16 cellular contexts compared by ENCODE assay signal in the genomic region with DNA sequence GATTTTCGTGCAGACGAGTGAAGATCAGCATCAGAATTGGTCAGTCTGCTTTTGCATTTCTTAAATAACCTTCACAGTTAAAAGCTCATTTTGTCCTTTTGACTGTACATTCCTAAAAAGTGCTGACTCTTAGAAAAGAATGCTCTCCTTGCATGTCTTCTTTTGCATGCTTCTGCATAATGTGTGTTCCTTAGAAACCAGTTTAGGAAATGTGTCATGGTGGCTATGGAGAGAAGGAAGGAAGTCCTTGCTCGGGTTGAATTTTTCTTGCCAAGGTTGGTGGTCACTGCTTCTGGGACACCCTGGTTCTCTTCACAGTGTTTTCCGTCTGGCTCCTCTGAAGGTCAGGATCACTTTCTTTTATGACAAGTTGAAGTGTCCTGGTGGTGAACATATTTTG. TPM values are rescaled to one million over a fixed set of nuclear protein-coding genes. Genes with fewer than 3 reads are reported as not detected.
DNase-seq lines count a peak whose midpoint lies in the region; ATAC-seq and TF ChIP-seq lines count a peak whose summit lies in the region.
"Had no signal": no experiment of that assay in that cellular context is flagged by ENCODE, and none has a peak within 500 bp of the region (broad histone marks: within the 10 kb centered on the region; RNA-seq: fewer than 3 reads in every experiment).

No MANE protein-coding gene starts in this region.

- no peaks in the 10 kb centered on the region for H3K9me3 Mint-ChIP-seq in CD4-positive, CD25-positive, alpha-beta regulatory T cell
- H3K9me3 Mint-ChIP-seq in activated T-helper 2 cell treated with anti-CD3 and anti-CD28 coated beads, Interferon-gamma antibody, Interleukin-2, Interleukin-4, amounts not matched to agents 10 μg/mL and 5 μg/mL and 100 μg/mL, durations not matched to agents 14 hours and 24 hours and 36 hours = no peaks in the 10 kb centered on the region
- H3K9me3 Mint-ChIP-seq: activated CD8-positive, alpha-beta T cell treated with anti-CD3 and anti-CD28 coated beads for 36 hours had no signal

- ATAC-seq in CD4-positive, CD25-positive, alpha-beta regulatory T cell (ENCODE audit: low read depth in 2 of 2) = no peak
- ATAC-seq in sciatic nerve = peak; percentile 65
- ATAC-seq: activated CD8-positive, alpha-beta T cell treated with anti-CD3 and anti-CD28 coated beads for 36 hours; HCT116 had no signal

- peaks cover 12% of the 10 kb centered on the region for H3K36me3 Mint-ChIP-seq in CD4-positive, CD25-positive, alpha-beta regulatory T cell
- H3K36me3 Mint-ChIP-seq in activated T-helper 2 cell treated with anti-CD3 and anti-CD28 coated beads, Interferon-gamma antibody, Interleukin-2, Interleukin-4, amounts not matched to agents 10 μg/mL and 5 μg/mL and 100 μg/mL, durations not matched to agents 14 hours and 24 hours and 36 hours (ENCODE audit: low read depth) = peaks cover 6% of the 10 kb centered on the region

- peaks cover 14 to 76% (median 48%) of the 10 kb centered on the region in 4 donors for H3K4me1 Mint-ChIP-seq in CD4-positive, CD25-positive, alpha-beta regulatory T cell
- peaks cover 31% of the 10 kb centered on the region for H3K4me1 Mint-ChIP-seq in activated T-helper 2 cell treated with anti-CD3 and anti-CD28 coated beads, Interferon-gamma antibody, Interleukin-2, Interleukin-4, amounts not matched to agents 10 μg/mL and 5 μg/mL and 100 μg/mL, durations not matched to agents 14 hours and 24 hours and 36 hours (ENCODE audit: low read depth)

- H3K27me3 ChIP-seq in CD4-positive, CD25-positive, alpha-beta regulatory T cell (ENCODE audit: control insufficient read depth, insufficient read depth, low read length) = no peaks in the 10 kb centered on the region
- H3K27me3 ChIP-seq in right atrium auricular region = no peaks in the 10 kb centered on the region

- TF ChIP-seq CTCF in astrocyte of the spinal cord (IDR thresholded peaks at IDR 0.05; ENCODE audit: low read depth, low read length) (no peak), right atrium auricular region (IDR thresholded peaks at IDR 0.05) (no peak), GM10266 (IDR thresholded peaks at IDR 0.05; ENCODE audit: control insufficient read depth, insufficient read depth, low read depth, missing control alignments) (no peak)

- intact Hi-C loops in sciatic nerve (cut with DNase I) = no loop called here
- intact Hi-C loops in activated T-helper 2 cell treated with anti-CD3 and anti-CD28 coated beads, Interferon-gamma antibody, Interleukin-2, Interleukin-4, amounts not matched to agents 10 μg/mL and 5 μg/mL and 100 μg/mL, durations not matched to agents 14 hours and 24 hours and 36 hours (cut with micrococcal nuclease) = no loop called here

- peaks cover 36% of the 10 kb centered on the region for H3K4me1 ChIP-seq in CD4-positive, CD25-positive, alpha-beta regulatory T cell (ENCODE audit: control insufficient read depth, insufficient read depth, low read length, poor library complexity, severe bottlenecking)
- peaks cover 0 to 49% of the 10 kb centered on the region in 2 donors for H3K4me1 ChIP-seq in right atrium auricular region

- DNase-seq in CD4-positive, CD25-positive, alpha-beta regulatory T cell = no peak
- peak; percentile 31 for DNase-seq in astrocyte of the spinal cord (ENCODE audit: low read depth, low spot score)
- DNase-seq in right atrium auricular region (ENCODE audit: low spot score) = no peak
- DNase-seq in sciatic nerve (ENCODE audit: low spot score) = no peak
- no peak for DNase-seq in central memory CD4-positive, alpha-beta T cell
- no peak for DNase-seq in ureter (ENCODE audit: low spot score)
- no peak for DNase-seq in activated T-helper 2 cell treated with anti-CD3 and anti-CD28 coated beads, Interferon-gamma antibody, Interleukin-2, Interleukin-4, amounts not matched to agents 10 μg/mL and 5 μg/mL and 100 μg/mL, durations not matched to agents 14 hours and 24 hours and 36 hours (ENCODE audit: low spot score)
- DNase-seq in GM10266 (ENCODE audit: extremely low spot score) = no peak
- DNase-seq: activated CD8-positive, alpha-beta T cell treated with anti-CD3 and anti-CD28 coated beads for 36 hours; EL; islet precursor cell; NCI-H1436; NCI-H524 treated with DMSO at 0.1 percent for 48 hours; RPMI8226; T1000 had no signal

- H3K27me3 Mint-ChIP-seq in CD4-positive, CD25-positive, alpha-beta regulatory T cell = peaks cover 4% of the 10 kb centered on the region
- H3K27me3 Mint-ChIP-seq in activated T-helper 2 cell treated with anti-CD3 and anti-CD28 coated beads, Interferon-gamma antibody, Interleukin-2, Interleukin-4, amounts not matched to agents 10 μg/mL and 5 μg/mL and 100 μg/mL, durations not matched to agents 14 hours and 24 hours and 36 hours (ENCODE audit: low read depth) = no peaks in the 10 kb centered on the region
- H3K27me3 Mint-ChIP-seq: activated CD8-positive, alpha-beta T cell treated with anti-CD3 and anti-CD28 coated beads for 36 hours had no signal

- peak overlapping the region in 1 of 4 donors; percentile 29 for H3K4me3 Mint-ChIP-seq in CD4-positive, CD25-positive, alpha-beta regulatory T cell
- H3K4me3 Mint-ChIP-seq in activated T-helper 2 cell treated with anti-CD3 and anti-CD28 coated beads, Interferon-gamma antibody, Interleukin-2, Interleukin-4, amounts not matched to agents 10 μg/mL and 5 μg/mL and 100 μg/mL, durations not matched to agents 14 hours and 24 hours and 36 hours (ENCODE audit: low read depth) = no peak overlapping the region
- H3K4me3 Mint-ChIP-seq: activated CD8-positive, alpha-beta T cell treated with anti-CD3 and anti-CD28 coated beads for 36 hours had no signal

- H3K27ac Mint-ChIP-seq in CD4-positive, CD25-positive, alpha-beta regulatory T cell = peak overlapping the region; percentile 29 to 42 (median 36)
- no peak overlapping the region for H3K27ac Mint-ChIP-seq in activated T-helper 2 cell treated with anti-CD3 and anti-CD28 coated beads, Interferon-gamma antibody, Interleukin-2, Interleukin-4, amounts not matched to agents 10 μg/mL and 5 μg/mL and 100 μg/mL, durations not matched to agents 14 hours and 24 hours and 36 hours

- no peak overlapping the region for H3K4me3 ChIP-seq in CD4-positive, CD25-positive, alpha-beta regulatory T cell (ENCODE audit: low read depth, low read length)
- H3K4me3 ChIP-seq in astrocyte of the spinal cord (ENCODE audit: low read depth, low read length) = no peak overlapping the region
- H3K4me3 ChIP-seq in right atrium auricular region = no peak overlapping the region

- in situ Hi-C loops in astrocyte of the spinal cord (cut with HindIII; ENCODE audit: low sequenced_read_pairs) = no loop called here

- no peak overlapping the region for H3K27ac ChIP-seq in CD4-positive, CD25-positive, alpha-beta regulatory T cell (ENCODE audit: insufficient read depth, low read length, poor library complexity, severe bottlenecking)
- peak overlapping the region; percentile 3 to 55 for H3K27ac ChIP-seq in right atrium auricular region

- no peaks in the 10 kb centered on the region for H3K36me3 ChIP-seq in CD4-positive, CD25-positive, alpha-beta regulatory T cell (ENCODE audit: control insufficient read depth, insufficient read depth, low read length)
- no peaks in the 10 kb centered on the region for H3K36me3 ChIP-seq in right atrium auricular region

- H3K9me3 ChIP-seq in CD4-positive, CD25-positive, alpha-beta regulatory T cell (ENCODE audit: control insufficient read depth in 2 of 2, low read length in 2 of 2) = no peaks in the 10 kb centered on the region
- no peaks in the 10 kb centered on the region for H3K9me3 ChIP-seq in right atrium auricular region

RNA-seq across cellular contexts. Expression of gene AP2A2, which starts 6.8 kb away (rescaled TPM):
- total RNA-seq in CD4-positive, CD25-positive, alpha-beta regulatory T cell = 85.9 TPM
- 10 to 100 TPM in 1 of 4 donors, 1 to 10 TPM in 3; 6.2 to 10.2 (median 7.0) TPM for polyA plus RNA-seq in CD4-positive, CD25-positive, alpha-beta regulatory T cell
- total RNA-seq in right atrium auricular region (10 to 100 TPM; 28.8 to 41.7 TPM), sciatic nerve (119 TPM), ureter (100 TPM)
- total RNA-seq in activated T-helper 2 cell treated with anti-CD3 and anti-CD28 coated beads, Interferon-gamma antibody, Interleukin-2, Interleukin-4, amounts not matched to agents 10 μg/mL and 5 μg/mL and 100 μg/mL, durations not matched to agents 14 hours and 24 hours and 36 hours = 61.3 and 63.2 TPM in 2 replicates

RNA-seq across cellular contexts. Expression of gene CHID1, which starts 21.8 kb away (rescaled TPM):
- 28.7 TPM for total RNA-seq in CD4-positive, CD25-positive, alpha-beta regulatory T cell
- 10 to 100 TPM; 40.2 to 50.6 (median 47.7) TPM for polyA plus RNA-seq in CD4-positive, CD25-positive, alpha-beta regulatory T cell
- total RNA-seq in right atrium auricular region = 10 to 100 TPM; 46.9 to 78.7 TPM
- 59.4 TPM for total RNA-seq in sciatic nerve
- total RNA-seq in ureter = 116 TPM
- total RNA-seq in activated T-helper 2 cell treated with anti-CD3 and anti-CD28 coated beads, Interferon-gamma antibody, Interleukin-2, Interleukin-4, amounts not matched to agents 10 μg/mL and 5 μg/mL and 100 μg/mL, durations not matched to agents 14 hours and 24 hours and 36 hours = 89.0 and 96.0 TPM in 2 replicates
